In genomic region chr17:30291571-30292489, GRCh38 we compare ENCODE assay signal across 8 cellular contexts. TPM values are rescaled to one million over a fixed set of nuclear protein-coding genes. Genes with fewer than 3 reads are reported as not detected.
A peak's percentile ranks its signal among the peaks of the same experiment; 100 is the strongest.
DNase-seq lines count a peak whose midpoint lies in the region; ATAC-seq and TF ChIP-seq lines count a peak whose summit lies in the region.

BLMH (minus strand) TSS chr17:30291944; CDS start chr17:30291819, 125 bp downstream.

- H3K9me3 ChIP-seq in SJCRH30 (replicated peaks) (no peaks in the 10 kb centered on the region), gastroesophageal sphincter (no peaks in the 10 kb centered on the region), neutrophil (no peaks in the 10 kb centered on the region)

- H3K4me3 ChIP-seq in SJCRH30 = peak within 1 kb of the TSS; percentile 91
- H3K4me3 ChIP-seq in gastroesophageal sphincter = peak within 1 kb of the TSS; percentile 85 to 95
- H3K4me3 ChIP-seq in neutrophil (ENCODE audit: low read depth in 1 of 2, low read length in 1 of 2) = peak within 1 kb of the TSS; percentile 64 to 76

- peak; percentile 100 for DNase-seq in D341Med (ENCODE audit: low spot score)
- DNase-seq in HuH-7 (ENCODE audit: low spot score) = peak; percentile 73
- peak; percentile 89 to 92 for DNase-seq in SJCRH30
- DNase-seq in activated naive CD4-positive, alpha-beta T cell treated with Interleukin-2 at 50 U/mL for 16 hours = peak; percentile 87

- TF ChIP-seq POLR2A in gastroesophageal sphincter (IDR thresholded peaks at IDR 0.05) = peak; percentile 66 to 76

- H3K36me3 ChIP-seq in SJCRH30 (peaks cover 31% of the 10 kb centered on the region), gastroesophageal sphincter (peaks cover 0 to 19% of the 10 kb centered on the region in 2 donors), neutrophil (no peaks in the 10 kb centered on the region)

- H3K4me1 ChIP-seq in SJCRH30 (peaks cover 6% of the 10 kb centered on the region), gastroesophageal sphincter (peaks cover 7 to 24% (median 11%) of the 10 kb centered on the region in 3 donors), neutrophil (ENCODE audit: control insufficient read depth in 1 of 2, insufficient read depth in 1 of 2, low read depth in 1 of 2, low read length in 1 of 2) (peaks cover 12 to 16% of the 10 kb centered on the region in 2 experiments)

- no peak for TF ChIP-seq EP300 in gastroesophageal sphincter (IDR thresholded peaks at IDR 0.05)

- WGBS in gastroesophageal sphincter (ENCODE audit: low coverage in 1 of 2), 2 donors = 8% methylated on average over 2 of the region's 99 CpGs; no CpG with 5 or more reads in 1 of the 2 donors

- ATAC-seq in GM21360 (IDR thresholded peaks at IDR 0.05; ENCODE audit: unreplicated experiment) = peak; percentile 75
- ATAC-seq in gastroesophageal sphincter = peak; percentile 97

- H3K27ac ChIP-seq in SJCRH30 (peak within 1 kb of the TSS; percentile 78), gastroesophageal sphincter (peak within 1 kb of the TSS; percentile 37 to 89 (median 86)), neutrophil (no peak within 1 kb of the TSS)

- H3K27me3 ChIP-seq in SJCRH30 (no peaks in the 10 kb centered on the region), gastroesophageal sphincter (no peaks in the 10 kb centered on the region), neutrophil (peaks cover 53% of the 10 kb centered on the region)

- TF ChIP-seq CTCF in gastroesophageal sphincter (IDR thresholded peaks at IDR 0.05) (no peak), neutrophil (IDR thresholded peaks at IDR 0.05) (no peak), subcutaneous adipose tissue (IDR thresholded peaks at IDR 0.05; ENCODE audit: low read depth) (no peak)

RNA-seq across cellular contexts. Expression of gene BLMH, which starts in this region (rescaled TPM):
- total RNA-seq in SJCRH30 (2014; rRNA removed; shearing (Covaris generic)) = 92.6 and 92.8 TPM in 2 replicates
- total RNA-seq in gastroesophageal sphincter (10 to 100 TPM; 17.8 to 29.3 (median 20.7) TPM), subcutaneous adipose tissue (10 to 100 TPM; 17.0 to 32.4 (median 28.6) TPM)
